12 cellular contexts compared by ENCODE assay signal in the genomic region with DNA sequence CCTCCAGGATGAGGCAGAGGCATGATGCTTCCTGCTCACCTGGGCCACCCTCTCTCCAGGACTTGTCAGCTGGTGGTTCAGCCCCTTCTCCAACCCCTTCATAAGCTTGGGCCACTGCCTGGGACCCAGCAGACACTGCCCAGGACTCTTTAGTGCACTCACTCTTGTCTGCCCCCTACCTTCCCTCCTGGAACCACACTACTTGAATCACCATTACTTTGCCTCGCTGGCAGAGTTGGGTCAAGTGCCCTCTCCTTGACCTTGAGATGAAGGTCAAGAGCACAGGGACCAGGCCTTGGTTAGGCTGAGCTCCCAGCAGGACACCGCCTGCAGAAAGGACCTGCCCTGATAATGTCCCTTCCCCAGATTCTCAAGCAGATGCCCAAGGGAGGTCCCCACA. TPM values are rescaled to one million over a fixed set of nuclear protein-coding genes. Genes with fewer than 3 reads are reported as not detected.
A peak's percentile ranks its signal among the peaks of the same experiment; 100 is the strongest.
DNase-seq lines count a peak whose midpoint lies in the region; ATAC-seq and TF ChIP-seq lines count a peak whose summit lies in the region.
"Had no signal": no experiment of that assay in that cellular context is flagged by ENCODE, and none has a peak within 500 bp of the region (broad histone marks: within the 10 kb centered on the region; RNA-seq: fewer than 3 reads in every experiment).

No MANE protein-coding gene starts in this region.

- dilution Hi-C loops in IMR-90 (cut with HindIII; ENCODE audit: low sequenced_read_pairs, unreplicated experiment) = no loop called here

- no peaks in the 10 kb centered on the region for H3K27me3 ChIP-seq in CD8-positive, alpha-beta T cell (ENCODE audit: insufficient read depth, low read length)
- H3K27me3 ChIP-seq in IMR-90 (ENCODE audit: control insufficient read depth, insufficient read depth, low read length) = no peaks in the 10 kb centered on the region
- H3K27me3 ChIP-seq: upper lobe of left lung had no signal

- H3K23ac ChIP-seq in IMR-90 (ENCODE audit: low read depth, low read length) = no peak overlapping the region

- ATAC-seq in CD8-positive, alpha-beta T cell = no peak
- ATAC-seq in IMR-90 (ENCODE audit: low read depth) = no peak
- peak; percentile 6 for ATAC-seq in esophagus mucosa
- no peak for ATAC-seq in HG03135 (IDR thresholded peaks at IDR 0.05; ENCODE audit: unreplicated experiment)

- H4K91ac ChIP-seq in IMR-90 (ENCODE audit: insufficient read depth, low read depth, low read length) = no peak overlapping the region

- H3K36me3 Mint-ChIP-seq in CD8-positive, alpha-beta T cell = peaks cover 28% of the 10 kb centered on the region

- H3K4me2 ChIP-seq in IMR-90 (ENCODE audit: low read depth, low read length) = no peak overlapping the region

- no peaks in the 10 kb centered on the region for H4K20me1 ChIP-seq in IMR-90 (ENCODE audit: insufficient read depth, low read length)

- H3K56ac ChIP-seq in IMR-90 (ENCODE audit: extremely low read depth, insufficient read depth, low read length) = no peak overlapping the region

- no peak overlapping the region for H3K9ac ChIP-seq in IMR-90 (ENCODE audit: low read depth, low read length)

- no peak for TF ChIP-seq CTCF in CD8-positive, alpha-beta T cell (IDR thresholded peaks at IDR 0.05)
- TF ChIP-seq CTCF in IMR-90 (conservative IDR thresholded peaks at IDR 0.05; ENCODE audit: low read depth, low read length) = no peak

- H4K8ac ChIP-seq in IMR-90 (ENCODE audit: low read depth in 2 of 2, low read length in 2 of 2) = no peak overlapping the region

- intact Hi-C loops in CD8-positive, alpha-beta T cell (cut with DNase I, micrococcal nuclease) = loop anchor here in 1 of 2 experiments (10.0 kb wide), 1 partner anchor 85 kb away; the partner anchor contains the start of gene ZDHHC12
- intact Hi-C loops in IMR-90 (cut with micrococcal nuclease) = no loop called here

- TF ChIP-seq POLR2A in IMR-90 (IDR thresholded peaks at IDR 0.05; ENCODE audit: low read depth, low read length) = no peak

- H3K9me3 Mint-ChIP-seq in CD8-positive, alpha-beta T cell = no peaks in the 10 kb centered on the region
- H3K9me3 Mint-ChIP-seq: brain had no signal

- no peak overlapping the region for H4K5ac ChIP-seq in IMR-90 (ENCODE audit: low read depth, low read length)

- POLR2A ChIA-PET in CD8-positive, alpha-beta T cell (lab: Charles Lee) = interaction anchor here (2.5 kb wide), 1 partner anchor 9 kb away, joined by 16 read pairs; the partner anchor contains the start of gene ENDOG
- POLR2A ChIA-PET in IMR-90 (lab: Charles Lee; ENCODE audit: unreplicated experiment) = no interaction called here

- no peaks in the 10 kb centered on the region for H3K4me1 ChIP-seq in CD8-positive, alpha-beta T cell (ENCODE audit: insufficient read depth, low read length)
- H3K4me1 ChIP-seq in IMR-90 (ENCODE audit: control insufficient read depth, insufficient read depth, low read length) = no peaks in the 10 kb centered on the region
- H3K4me1 ChIP-seq: upper lobe of left lung had no signal

- H3K4me3 ChIP-seq in CD8-positive, alpha-beta T cell (ENCODE audit: low read depth, low read length) = no peak overlapping the region
- no peak overlapping the region for H3K4me3 ChIP-seq in IMR-90 (ENCODE audit: insufficient read depth, low read depth, low read length)
- H3K4me3 ChIP-seq: upper lobe of left lung had no signal

- H2AK5ac ChIP-seq in IMR-90 (ENCODE audit: low read depth, low read length) = no peak overlapping the region

- H2BK120ac ChIP-seq in IMR-90 (ENCODE audit: low read depth, low read length) = no peak overlapping the region

- DNase-seq in CD8-positive, alpha-beta T cell = no peak
- DNase-seq in IMR-90 (no peak), DMS79 (lab: John Stamatoyannopoulos, UW) (no peak)
- DNase-seq in activated CD4-positive, alpha-beta T cell treated with anti-CD3 and anti-CD28 coated beads for 1 hour = no peak
- DNase-seq: effector CD4-positive, alpha-beta T cell; NCI-H2081; small intestine; stimulated activated naive CD4-positive, alpha-beta T cell treated with Interleukin-2 at 50 U/mL for 16 hours; upper lobe of left lung had no signal

- H3K9me3 ChIP-seq in CD8-positive, alpha-beta T cell (ENCODE audit: low read length) = no peaks in the 10 kb centered on the region
- no peaks in the 10 kb centered on the region for H3K9me3 ChIP-seq in IMR-90 (ENCODE audit: control insufficient read depth, insufficient read depth, low read length)
- H3K9me3 ChIP-seq: upper lobe of left lung had no signal

- CTCF ChIA-PET in CD8-positive, alpha-beta T cell (lab: Charles Lee) = interaction anchor here (1.5 to 1.8 kb wide), 2 partner anchors 8 to 21 kb away, joined by 3 to 4 read pairs; partner anchors contain the start of gene ENDOG
- CTCF ChIA-PET in IMR-90 (lab: Yijun Ruan, JAX) = no interaction called here

- H3K4me3 Mint-ChIP-seq in CD8-positive, alpha-beta T cell = no peak overlapping the region
- H3K4me3 Mint-ChIP-seq: brain had no signal

- BruUV-seq in IMR-90 (replicated peaks; lab: Mats Ljungman, UMichigan) = no TSS peak

- H3K18ac ChIP-seq in IMR-90 (ENCODE audit: low read depth, low read length) = no peak overlapping the region

- H3K4ac ChIP-seq in IMR-90 (ENCODE audit: low read depth, low read length) = no peak overlapping the region

- no peak overlapping the region for H3K27ac ChIP-seq in CD8-positive, alpha-beta T cell (ENCODE audit: low read depth, low read length)
- no peak overlapping the region for H3K27ac ChIP-seq in IMR-90 (ENCODE audit: insufficient read depth, low read length)
- H3K27ac ChIP-seq: upper lobe of left lung had no signal

- H2AK9ac ChIP-seq in IMR-90 (replicated peaks; ENCODE audit: low read depth, low read length, poor library complexity) = peak overlapping the region; percentile 68

- no peak overlapping the region for H3K14ac ChIP-seq in IMR-90 (replicated peaks; ENCODE audit: low read depth, low read length)

- in situ Hi-C loops in IMR-90 (cut with MboI; ENCODE audit: low sequenced_read_pairs) = no loop called here

- peak overlapping the region; percentile 41 for H3K27ac Mint-ChIP-seq in CD8-positive, alpha-beta T cell

- no peaks in the 10 kb centered on the region for H3K9me1 ChIP-seq in IMR-90 (ENCODE audit: insufficient read depth, low read length)

- H2AFZ ChIP-seq in IMR-90 (replicated peaks; ENCODE audit: low read length, poor library complexity) = no peak overlapping the region

- TF ChIP-seq RAD21 in IMR-90 (IDR thresholded peaks at IDR 0.05; ENCODE audit: low read length) = no peak

- H2BK20ac ChIP-seq in IMR-90 (ENCODE audit: low read depth, low read length) = no peak overlapping the region

- peaks cover 12% of the 10 kb centered on the region for H3K36me3 ChIP-seq in CD8-positive, alpha-beta T cell (ENCODE audit: insufficient read depth, low read length)
- H3K36me3 ChIP-seq in IMR-90 (ENCODE audit: control insufficient read depth, insufficient read depth, low read length) = peaks cover 26% of the 10 kb centered on the region

- no peak overlapping the region for H2BK15ac ChIP-seq in IMR-90 (ENCODE audit: low read depth, low read length)

- WGBS in IMR-90 (ENCODE audit: extremely low coverage in 2 of 2, insufficient read length in 1 of 2), 2 experiments = 75% methylated on average over 2 of the region's 2 CpGs; no CpG with 5 or more reads in 1 of the 2 experiments

- no peak overlapping the region for H2BK5ac ChIP-seq in IMR-90 (ENCODE audit: low read depth, low read length, poor library complexity, severe bottlenecking)

- H3K27me3 Mint-ChIP-seq in CD8-positive, alpha-beta T cell (ENCODE audit: low read depth) = no peaks in the 10 kb centered on the region
- H3K27me3 Mint-ChIP-seq: brain had no signal

- no peaks in the 10 kb centered on the region for H3K4me1 Mint-ChIP-seq in CD8-positive, alpha-beta T cell (ENCODE audit: low read depth)
- H3K4me1 Mint-ChIP-seq: brain had no signal

- no peaks in the 10 kb centered on the region for H3K79me1 ChIP-seq in IMR-90 (ENCODE audit: low read depth in 1 of 2, low read length in 2 of 2)

TF ChIP-seq in IMR-90, 13 proteins besides CTCF, POLR2A, EP300 and RAD21 (continues in another document):
- TF ChIP-seq MAFK (IDR thresholded peaks at IDR 0.05; ENCODE audit: low read depth, low read length) = no peak
- TF ChIP-seq MXI1 (IDR thresholded peaks at IDR 0.05; ENCODE audit: borderline replicate concordance, low read depth, low read length) = no peak
- TF ChIP-seq CEBPB (IDR thresholded peaks at IDR 0.05; ENCODE audit: low read depth, low read length) = no peak
- TF ChIP-seq, protein P1, sequence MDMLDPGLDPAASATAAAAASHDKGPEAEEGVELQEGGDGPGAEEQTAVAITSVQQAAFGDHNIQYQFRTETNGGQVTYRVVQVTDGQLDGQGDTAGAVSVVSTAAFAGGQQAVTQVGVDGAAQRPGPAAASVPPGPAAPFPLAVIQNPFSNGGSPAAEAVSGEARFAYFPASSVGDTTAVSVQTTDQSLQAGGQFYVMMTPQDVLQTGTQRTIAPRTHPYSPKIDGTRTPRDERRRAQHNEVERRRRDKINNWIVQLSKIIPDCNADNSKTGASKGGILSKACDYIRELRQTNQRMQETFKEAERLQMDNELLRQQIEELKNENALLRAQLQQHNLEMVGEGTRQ (IDR thresholded peaks at IDR 0.05; ENCODE audit: low read depth, low read length) = no peak
- no peak for TF ChIP-seq SMC3 (IDR thresholded peaks at IDR 0.05; ENCODE audit: low read depth, low read length)

RNA-seq across cellular contexts. Expression of gene ENDOG, which starts 8.5 kb away (rescaled TPM):
- 1 to 10 TPM; 6.2 to 6.4 TPM for total RNA-seq in CD8-positive, alpha-beta T cell
- 9.9 and 11.7 TPM in 2 replicates for total RNA-seq in IMR-90 (2012; rRNA removed)
- polyA plus RNA-seq in IMR-90 (2012; rRNA removed) = 16.2 and 27.2 TPM in 2 replicates
- polyA plus RNA-seq in IMR-90 (2012; cell fraction: cytosol; rRNA removed) = 19.0 and 32.4 TPM in 2 replicates
- polyA plus RNA-seq in IMR-90 (2012; cell fraction: nucleus; rRNA removed; ENCODE audit: low replicate concordance) = 10.9 and 26.5 TPM in 2 replicates
- total RNA-seq in esophagus mucosa = 26.6 TPM

RNA-seq across cellular contexts. Expression of gene SPOUT1, which starts 19.8 kb away (rescaled TPM):
- total RNA-seq in CD8-positive, alpha-beta T cell = 10 to 100 TPM; 25.0 to 25.2 TPM
- total RNA-seq in IMR-90 (2012; rRNA removed) (15.8 and 17.9 TPM in 2 replicates), esophagus mucosa (42.6 TPM)
- 27.8 and 30.2 TPM in 2 replicates for polyA plus RNA-seq in IMR-90 (2012; rRNA removed)
- 13.9 and 20.2 TPM in 2 replicates for polyA plus RNA-seq in IMR-90 (2012; cell fraction: cytosol; rRNA removed)
- 40.1 and 103 TPM in 2 replicates for polyA plus RNA-seq in IMR-90 (2012; cell fraction: nucleus; rRNA removed; ENCODE audit: low replicate concordance)

RNA-seq across cellular contexts. Expression of gene TBC1D13, which starts 22.8 kb away (rescaled TPM):
- 10 to 100 TPM; 30.7 to 35.0 TPM for total RNA-seq in CD8-positive, alpha-beta T cell
- 7.2 and 9.1 TPM in 2 replicates for total RNA-seq in IMR-90 (2012; rRNA removed)
- polyA plus RNA-seq in IMR-90 (2012; rRNA removed) = 25.0 and 26.4 TPM in 2 replicates
- 23.3 and 26.4 TPM in 2 replicates for polyA plus RNA-seq in IMR-90 (2012; cell fraction: cytosol; rRNA removed)
- polyA plus RNA-seq in IMR-90 (2012; cell fraction: nucleus; rRNA removed; ENCODE audit: low replicate concordance) = 40.1 and 43.3 TPM in 2 replicates
- 15.5 TPM for total RNA-seq in esophagus mucosa

RNA-seq across cellular contexts. Expression of gene ZER1, which starts 38.1 kb away (rescaled TPM):
- total RNA-seq in CD8-positive, alpha-beta T cell = 10 to 100 TPM; 35.9 to 45.2 TPM
- total RNA-seq in IMR-90 (2012; rRNA removed) (7.5 and 7.7 TPM in 2 replicates), esophagus mucosa (23.2 TPM)
- 34.9 and 45.1 TPM in 2 replicates for polyA plus RNA-seq in IMR-90 (2012; rRNA removed)
- polyA plus RNA-seq in IMR-90 (2012; cell fraction: cytosol; rRNA removed) = 27.8 and 35.2 TPM in 2 replicates
- 22.0 and 42.1 TPM in 2 replicates for polyA plus RNA-seq in IMR-90 (2012; cell fraction: nucleus; rRNA removed; ENCODE audit: low replicate concordance)
